Comparison of ENCODE assay signal across 22 cellular contexts in genomic region chr6:52328303-52328662, GRCh38. TPM values are rescaled to one million over a fixed set of nuclear protein-coding genes. Genes with fewer than 3 reads are reported as not detected.
DNase-seq lines count a peak whose midpoint lies in the region; ATAC-seq and TF ChIP-seq lines count a peak whose summit lies in the region.
"Had no signal": no experiment of that assay in that cellular context is flagged by ENCODE, and none has a peak within 500 bp of the region (broad histone marks: within the 10 kb centered on the region; RNA-seq: fewer than 3 reads in every experiment).

No MANE protein-coding gene starts in this region.

- peaks cover 5% of the 10 kb centered on the region for H3K9me3 Mint-ChIP-seq in type B pancreatic cell
- H3K9me3 Mint-ChIP-seq: activated naive CD8-positive, alpha-beta T cell treated with anti-CD3 and anti-CD28 coated beads for 36 hours; activated T-helper 2 cell treated with anti-CD3 and anti-CD28 coated beads, Interferon-gamma antibody, Interleukin-2, Interleukin-4, amounts not matched to agents 10 μg/mL and 5 μg/mL and 100 μg/mL, durations not matched to agents 14 hours and 24 hours and 36 hours had no signal

- H3K36me3 ChIP-seq in OCI-LY3 (replicated peaks; ENCODE audit: low read depth, low read length) (no peaks in the 10 kb centered on the region), lower lobe of right lung (no peaks in the 10 kb centered on the region)

- no peak for TF ChIP-seq CTCF in OCI-LY3 (IDR thresholded peaks at IDR 0.05; ENCODE audit: low read depth, low read length)
- no peak for TF ChIP-seq CTCF in lower lobe of right lung (IDR thresholded peaks at IDR 0.05)
- TF ChIP-seq CTCF in type B pancreatic cell (conservative IDR thresholded peaks at IDR 0.05): no peak

- H3K79me2 ChIP-seq in OCI-LY3 (ENCODE audit: low read length): no peaks in the 10 kb centered on the region

- H3K27me3 Mint-ChIP-seq in type B pancreatic cell: peaks cover 7% of the 10 kb centered on the region
- H3K27me3 Mint-ChIP-seq: activated naive CD8-positive, alpha-beta T cell treated with anti-CD3 and anti-CD28 coated beads for 36 hours; B cell had no signal

- no peaks in the 10 kb centered on the region for H3K9me3 ChIP-seq in OCI-LY3 (ENCODE audit: insufficient read depth, low read length)
- H3K9me3 ChIP-seq in lower lobe of right lung: no peaks in the 10 kb centered on the region
- H3K9me3 ChIP-seq: A549, psoas muscle had no signal

- peaks cover 54% of the 10 kb centered on the region for H3K4me1 ChIP-seq in OCI-LY3 (ENCODE audit: low read length)
- peaks cover 11% of the 10 kb centered on the region for H3K4me1 ChIP-seq in lower lobe of right lung
- H3K4me1 ChIP-seq: foreskin keratinocyte, psoas muscle had no signal

- peak overlapping the region; percentile 6 for H3K27ac Mint-ChIP-seq in type B pancreatic cell
- H3K27ac Mint-ChIP-seq: activated naive CD8-positive, alpha-beta T cell treated with anti-CD3 and anti-CD28 coated beads for 36 hours; activated T-helper 2 cell treated with anti-CD3 and anti-CD28 coated beads, Interferon-gamma antibody, Interleukin-2, Interleukin-4, amounts not matched to agents 10 μg/mL and 5 μg/mL and 100 μg/mL, durations not matched to agents 14 hours and 24 hours and 36 hours; B cell had no signal

- H3K27me3 ChIP-seq in OCI-LY3 (ENCODE audit: low read depth, low read length) (no peaks in the 10 kb centered on the region), lower lobe of right lung (ENCODE audit: low read depth) (no peaks in the 10 kb centered on the region)
- H3K27me3 ChIP-seq: foreskin keratinocyte had no signal

- intact Hi-C loops in lower lobe of right lung (cut with DNase I): no loop called here

- H4K20me1 ChIP-seq in OCI-LY3 (ENCODE audit: insufficient read depth, low read length): no peaks in the 10 kb centered on the region

- peak overlapping the region; percentile 58 for H3K9ac ChIP-seq in OCI-LY3 (ENCODE audit: low read length)
- H3K9ac ChIP-seq: KMS-11 had no signal

- H3K4me2 ChIP-seq in OCI-LY3 (ENCODE audit: low read length): peak overlapping the region; percentile 54
- H3K4me2 ChIP-seq: A549, KMS-11 had no signal

- H3K4me1 Mint-ChIP-seq in type B pancreatic cell (ENCODE audit: unreplicated experiment): peaks cover 45% of the 10 kb centered on the region

- DNase-seq in DMS53 (lab: John Stamatoyannopoulos, UW): peak; percentile 27
- no peak for DNase-seq in DMS53 treated with DMSO at 0.1 percent for 48 hours (lab: John Stamatoyannopoulos, UW; ENCODE audit: unreplicated experiment)
- DNase-seq in lower lobe of right lung: no peak
- no peak for DNase-seq in type B pancreatic cell (ENCODE audit: extremely low spot score, unreplicated experiment)
- DNase-seq in C1 segment of cervical spinal cord (lab: John Stamatoyannopoulos, UW): no peak
- DNase-seq: activated CD8-positive, alpha-beta memory T cell treated with anti-CD3 and anti-CD28 coated beads, Interleukin-2, amount 50 U/mL, for 4 hours; activated naive CD8-positive, alpha-beta T cell treated with anti-CD3 and anti-CD28 coated beads for 36 hours; cerebellar nuclear complex; effector CD8-positive, alpha-beta T cell; foreskin keratinocyte; H7; NCI-H1048; NK-92 treated with Interleukin-12 subunit alpha and Interleukin-12 subunit beta, amount 100 ng/mL, for 24 hours; psoas muscle had no signal

- H3K27ac ChIP-seq in OCI-LY3 (ENCODE audit: low read length): peak overlapping the region; percentile 74
- peak overlapping the region; percentile 58 for H3K27ac ChIP-seq in lower lobe of right lung
- H3K27ac ChIP-seq: A549, foreskin keratinocyte, KMS-11, psoas muscle had no signal

- H3K4me3 Mint-ChIP-seq in type B pancreatic cell: no peak overlapping the region
- H3K4me3 Mint-ChIP-seq: activated naive CD8-positive, alpha-beta T cell treated with anti-CD3 and anti-CD28 coated beads for 36 hours; B cell had no signal

- H3K4me3 ChIP-seq in OCI-LY3 (ENCODE audit: low read length) (no peak overlapping the region), lower lobe of right lung (no peak overlapping the region)
- H3K4me3 ChIP-seq: A549, psoas muscle had no signal

- H2AFZ ChIP-seq in OCI-LY3 (ENCODE audit: low read depth, low read length): peak overlapping the region; percentile 57; the same call in 1 of the 2 replicates

- ATAC-seq in lower lobe of right lung (peak; percentile 93 to 96), HG03175 (IDR thresholded peaks at IDR 0.05; ENCODE audit: unreplicated experiment) (no peak), GM18511 (IDR thresholded peaks at IDR 0.05; ENCODE audit: unreplicated experiment) (no peak)
- ATAC-seq: A549, foreskin keratinocyte, psoas muscle, SK-N-SH treated with all-trans-retinoic acid at 6 μM for 48 hours had no signal

- no peaks in the 10 kb centered on the region for H3K36me3 Mint-ChIP-seq in type B pancreatic cell
- H3K36me3 Mint-ChIP-seq: activated naive CD8-positive, alpha-beta T cell treated with anti-CD3 and anti-CD28 coated beads for 36 hours had no signal

RNA-seq across cellular contexts. Expression of gene PAQR8, which starts 33.7 kb away (rescaled TPM):
- total RNA-seq in lower lobe of right lung (6.8 TPM), type B pancreatic cell (ENCODE audit: low replicate concordance) (17.6 and 21.2 TPM in 2 replicates)

RNA-seq across cellular contexts. Expression of gene MCM3, which starts 43.7 kb away (rescaled TPM):
- 25.6 TPM for total RNA-seq in lower lobe of right lung
- total RNA-seq in type B pancreatic cell (ENCODE audit: low replicate concordance): 68.2 and 122 TPM in 2 replicates

Comparison
In these comparisons a context has a peak if more than half of its experiments do, and no peak if none do; other contexts are left out.
1. ATAC-seq: peak in lower lobe of right lung (2 of 2); none in HG03175 (single experiment) and GM18511 (single experiment).